ENCODE assay signal across 28 cellular contexts in genomic region chr4:84856468-84856867, GRCh38.
DNase-seq lines count a peak whose midpoint lies in the region; ATAC-seq, FAIRE-seq and TF ChIP-seq lines count a peak whose summit lies in the region.
"Had no signal": no experiment of that assay in that cellular context is flagged by ENCODE, and none has a peak within 500 bp of the region (broad histone marks: within the 10 kb centered on the region; RNA-seq: fewer than 3 reads in every experiment).

No MANE protein-coding gene starts in this region.

- H3K9me3 ChIP-seq in endothelial cell of umbilical vein (replicated peaks; ENCODE audit: control insufficient read depth, insufficient read depth, low read length) (no peaks in the 10 kb centered on the region), pancreas (no peaks in the 10 kb centered on the region), esophagus muscularis mucosa (no peaks in the 10 kb centered on the region)
- H3K9me3 ChIP-seq: A549, BE2C, Peyer's patch, SJCRH30, vagina had no signal

- BruUV-seq in endothelial cell of umbilical vein (replicated peaks; lab: Mats Ljungman, UMichigan) = no TSS peak

- in situ Hi-C loops in G401 (cut with HindIII; ENCODE audit: low sequenced_read_pairs) = no loop called here

- dilution Hi-C loops in endothelial cell of umbilical vein (cut with MboI; ENCODE audit: extremely low pct_ligation_motif_present, low sequenced_read_pairs) = no loop called here

- DNase-seq in G401 (ENCODE audit: low spot score) = peak; percentile 83
- peak; percentile 42 for DNase-seq in NCI-H69 (lab: John Stamatoyannopoulos, UW)
- no peak for DNase-seq in endothelial cell of umbilical vein (ENCODE audit: low read depth, low spot score)
- DNase-seq in pancreas = no peak
- no peak for DNase-seq in NCI-H345 (lab: John Stamatoyannopoulos, UW)
- no peak for DNase-seq in SHP77 (lab: John Stamatoyannopoulos, UW)
- DNase-seq in NCI-H2081 (lab: John Stamatoyannopoulos, UW) = no peak
- no peak for DNase-seq in esophagus muscularis mucosa (ENCODE audit: extremely low spot score)
- DNase-seq: activated CD4-positive, alpha-beta T cell treated with anti-CD3 and anti-CD28 coated beads for 1 hour; activated gamma-delta T cell; activated T-cell treated with anti-CD3 and anti-CD28 coated beads, Interleukin-2, amount 50 U/mL, for 1 hour; BE2C; effector memory CD4-positive, alpha-beta T cell; foreskin melanocyte; GDM1; GOT3; islet precursor cell; Karpas-422; NCI-H187 treated with DMSO at 0.1 percent for 48 hours; NCI-H446; Peyer's patch; stimulated activated CD4-positive, alpha-beta T cell treated with anti-CD3 and anti-CD28 coated beads, Interleukin-1b, Interleukin-23, amount 100 ng/mL, for 48 hours; T-helper 1 cell had no signal

- H3K79me2 ChIP-seq in endothelial cell of umbilical vein (ENCODE audit: control insufficient read depth, insufficient read depth, low read length) = peaks cover 87% of the 10 kb centered on the region

- FAIRE-seq in endothelial cell of umbilical vein (lab: Jason Lieb, UNC) = no peak
- no peak for FAIRE-seq in pancreas (lab: Jason Lieb, UNC)
- FAIRE-seq: A549, TTC549 had no signal

- no peak overlapping the region for H2AFZ ChIP-seq in endothelial cell of umbilical vein (ENCODE audit: low read depth, low read length)

- H3K27me3 ChIP-seq in endothelial cell of umbilical vein (ENCODE audit: control insufficient read depth in 2 of 2, insufficient read depth in 2 of 2, low read length in 2 of 2) = no peaks in the 10 kb centered on the region
- no peaks in the 10 kb centered on the region for H3K27me3 ChIP-seq in pancreas
- no peaks in the 10 kb centered on the region for H3K27me3 ChIP-seq in esophagus muscularis mucosa
- H3K27me3 ChIP-seq: BE2C, Peyer's patch, SJCRH30, vagina had no signal

- H3K9ac ChIP-seq in endothelial cell of umbilical vein (replicated peaks; ENCODE audit: extremely low read depth, insufficient read depth, low read length) = no peak overlapping the region

- no peaks in the 10 kb centered on the region for H3K9me1 ChIP-seq in endothelial cell of umbilical vein (replicated peaks; ENCODE audit: control insufficient read depth, extremely low read depth, insufficient read depth, low read length)

- peaks cover 3 to 7% of the 10 kb centered on the region in 2 experiments for H3K36me3 ChIP-seq in endothelial cell of umbilical vein (ENCODE audit: control insufficient read depth in 2 of 2, extremely low read depth in 1 of 2, insufficient read depth in 2 of 2, low read length in 2 of 2)
- H3K36me3 ChIP-seq in pancreas = peaks cover 0 to 8% (median 0%) of the 10 kb centered on the region in 3 donors
- peaks cover 0 to 26% (median 20%) of the 10 kb centered on the region in 4 donors for H3K36me3 ChIP-seq in esophagus muscularis mucosa

- H3K27ac ChIP-seq in endothelial cell of umbilical vein (ENCODE audit: insufficient read depth, low read depth, low read length) (no peak overlapping the region), pancreas (no peak overlapping the region), esophagus muscularis mucosa (replicated peaks in 1 of 4) (no peak overlapping the region)
- H3K27ac ChIP-seq: A549, Peyer's patch, SJCRH30, vagina had no signal

- H3K4me3 ChIP-seq in endothelial cell of umbilical vein (replicated peaks in 1 of 3; ENCODE audit: insufficient read depth in 1 of 3, low read depth in 1 of 3, low read length in 3 of 3) = no peak overlapping the region
- H3K4me3 ChIP-seq in pancreas = no peak overlapping the region
- no peak overlapping the region for H3K4me3 ChIP-seq in esophagus muscularis mucosa
- H3K4me3 ChIP-seq: A549, Peyer's patch, SJCRH30, vagina had no signal

- TF ChIP-seq CTCF in endothelial cell of umbilical vein (IDR thresholded peaks at IDR 0.05; ENCODE audit: extremely low read depth in 1 of 2, insufficient read depth in 1 of 2, low read depth in 1 of 2, low read length in 2 of 2) = no peak
- TF ChIP-seq CTCF in pancreas (IDR thresholded peaks at IDR 0.05) = no peak
- no peak for TF ChIP-seq CTCF in esophagus muscularis mucosa (IDR thresholded peaks at IDR 0.05)

- POLR2A ChIA-PET in endothelial cell of umbilical vein (lab: Charles Lee) = no interaction called here

- intact Hi-C loops in endothelial cell of umbilical vein (cut with micrococcal nuclease) = loop anchor here (2.0 kb wide), 1 partner anchor 14 kb away; no protein-coding TSS in a partner anchor
- intact Hi-C loops in pancreas (cut with DNase I) = no loop called here
- intact Hi-C loops in esophagus muscularis mucosa (cut with DNase I) = no loop called here

- CTCF ChIA-PET in endothelial cell of umbilical vein (lab: Charles Lee) = interaction anchor here (0.7 kb wide), 1 partner anchor 21 kb away, joined by 3 read pairs; no protein-coding TSS in a partner anchor

- H3K4me1 ChIP-seq in endothelial cell of umbilical vein (ENCODE audit: control insufficient read depth, extremely low read depth, insufficient read depth, low read length) (peaks cover 25% of the 10 kb centered on the region), pancreas (peaks cover 0 to 20% (median 19%) of the 10 kb centered on the region in 3 donors), esophagus muscularis mucosa (peaks cover 0 to 31% (median 21%) of the 10 kb centered on the region in 4 donors)
- H3K4me1 ChIP-seq: Peyer's patch had no signal

- peak overlapping the region; percentile 1 for H3K4me2 ChIP-seq in endothelial cell of umbilical vein (ENCODE audit: insufficient read depth, low read length)
- H3K4me2 ChIP-seq: A549 had no signal

- no peaks in the 10 kb centered on the region for H4K20me1 ChIP-seq in endothelial cell of umbilical vein (replicated peaks; ENCODE audit: control insufficient read depth, extremely low read depth, insufficient read depth, low read length)

- no peak for TF ChIP-seq POLR2A in endothelial cell of umbilical vein (IDR thresholded peaks at IDR 0.05; ENCODE audit: low read depth, low read length)
- no peak for TF ChIP-seq POLR2A in esophagus muscularis mucosa (IDR thresholded peaks at IDR 0.05; ENCODE audit: low read depth)

- TF ChIP-seq EP300 in esophagus muscularis mucosa (IDR thresholded peaks at IDR 0.05) = no peak

- peak in 3 of 4 donors; percentile 25 to 43 (median 27) for ATAC-seq in pancreas
- ATAC-seq: A549, esophagus mucosa had no signal

TF ChIP-seq in endothelial cell of umbilical vein, 7 proteins besides CTCF, POLR2A, EP300 and RAD21:
- TF ChIP-seq FOS (IDR thresholded peaks at IDR 0.05; ENCODE audit: borderline replicate concordance, insufficient read depth, low read length) (no peak), POLR2AphosphoS5 (IDR thresholded peaks at IDR 0.05; ENCODE audit: insufficient read depth, low read depth, low read length) (no peak), EZH2 (IDR thresholded peaks at IDR 0.05; ENCODE audit: borderline replicate concordance, low read depth, low read length, severe bottlenecking) (no peak), MYC (IDR thresholded peaks at IDR 0.05; ENCODE audit: low read depth, low read length) (no peak), GATA2 (IDR thresholded peaks at IDR 0.05; ENCODE audit: insufficient read depth, insufficient read length, low read depth, low read length) (no peak), JUN (IDR thresholded peaks at IDR 0.05; ENCODE audit: borderline replicate concordance, insufficient read depth, insufficient read length, low read depth) (no peak)
- TF ChIP-seq, protein P1, sequence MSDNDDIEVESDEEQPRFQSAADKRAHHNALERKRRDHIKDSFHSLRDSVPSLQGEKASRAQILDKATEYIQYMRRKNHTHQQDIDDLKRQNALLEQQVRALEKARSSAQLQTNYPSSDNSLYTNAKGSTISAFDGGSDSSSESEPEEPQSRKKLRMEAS (IDR thresholded peaks at IDR 0.05; ENCODE audit: insufficient read depth, insufficient read length) = no peak

Comparison
In these comparisons a context has a peak if more than half of its experiments do, and no peak if none do; other contexts are left out.
1. DNase-seq: peak in G401 (single experiment) and NCI-H69 (single experiment); none in endothelial cell of umbilical vein (single experiment), pancreas (0 of 6), NCI-H345 (single experiment), SHP77 (0 of 2), NCI-H2081 (0 of 2) and esophagus muscularis mucosa (single experiment).